In genomic region chr1:18045654-18046053, GRCh38 we compare ENCODE assay signal across 6 cellular contexts.
"Had no signal": no experiment of that assay in that cellular context is flagged by ENCODE, and none has a peak within 500 bp of the region (broad histone marks: within the 10 kb centered on the region; RNA-seq: fewer than 3 reads in every experiment).

No MANE protein-coding gene starts in this region.

- H3K4me3 ChIP-seq: GM23248, HAP-1, K562 had no signal

- DNase-seq: GM23248, GOT3, IMR-90, KG1 had no signal

- H3K36me3 ChIP-seq: HAP-1 had no signal

- H3K9me3 ChIP-seq: HAP-1 had no signal

- H3K4me1 ChIP-seq: HAP-1 had no signal

- H3K27ac ChIP-seq: GM23248 had no signal
